ENCODE assay signal across 19 cellular contexts in genomic region chr14:57401501-57401900, GRCh38. TPM values are rescaled to one million over a fixed set of nuclear protein-coding genes. Genes with fewer than 3 reads are reported as not detected.
A peak's percentile ranks its signal among the peaks of the same experiment; 100 is the strongest.
DNase-seq lines count a peak whose midpoint lies in the region; ATAC-seq, FAIRE-seq and TF ChIP-seq lines count a peak whose summit lies in the region.
"Had no signal": no experiment of that assay in that cellular context is flagged by ENCODE, and none has a peak within 500 bp of the region (broad histone marks: within the 10 kb centered on the region; RNA-seq: fewer than 3 reads in every experiment).

No MANE protein-coding gene starts in this region.

- 27 to 38% (median 37%) methylated on average over 2 of the region's 2 CpGs for WGBS in psoas muscle, 3 donors

- H3K79me2 ChIP-seq in ACC112 (ENCODE audit: control insufficient read depth, insufficient read depth, low read length, unreplicated experiment) = peaks cover 37% of the 10 kb centered on the region

- H3K4me3 ChIP-seq in ACC112 (ENCODE audit: low read depth, low read length) (peak overlapping the region; percentile 31; the same call in 1 of the 2 replicates), adipocyte (ENCODE audit: low read length) (peak overlapping the region; percentile 12), psoas muscle (no peak overlapping the region)
- H3K4me3 ChIP-seq: BLaER1, PC-9 had no signal

- intact Hi-C loops in psoas muscle (cut with DNase I) = no loop called here

- FAIRE-seq in HTR-8/SVneo (lab: Jason Lieb, UNC) = peak; percentile 91
- FAIRE-seq: A204.1, H1 had no signal

- no peak overlapping the region for H2AFZ ChIP-seq in ACC112 (ENCODE audit: low read length, unreplicated experiment)
- H2AFZ ChIP-seq: PC-9 had no signal

- H3K27me3 ChIP-seq in ACC112 (ENCODE audit: insufficient read depth, low read length) (no peaks in the 10 kb centered on the region), adipocyte (replicated peaks; ENCODE audit: control insufficient read depth, insufficient read depth, low read length) (no peaks in the 10 kb centered on the region), psoas muscle (ENCODE audit: insufficient read depth in 3 of 3, low read length in 2 of 3) (no peaks in the 10 kb centered on the region)
- H3K27me3 ChIP-seq: BLaER1 had no signal

- H3K9me3 ChIP-seq in adipocyte (ENCODE audit: control insufficient read depth, low read length) (no peaks in the 10 kb centered on the region), psoas muscle (no peaks in the 10 kb centered on the region)
- H3K9me3 ChIP-seq: BLaER1 had no signal

- DNase-seq in HTR-8/SVneo (ENCODE audit: insufficient read length, low spot score) = no peak
- DNase-seq in adipocyte (ENCODE audit: low read depth) = no peak
- DNase-seq in psoas muscle = no peak
- no peak for DNase-seq in NK-92 (lab: John Stamatoyannopoulos, UW; ENCODE audit: unreplicated experiment)
- no peak for DNase-seq in COLO668 (lab: John Stamatoyannopoulos, UW; ENCODE audit: unreplicated experiment)
- DNase-seq in NCI-H524 (lab: John Stamatoyannopoulos, UW) = no peak
- DNase-seq: CD8-positive, alpha-beta memory T cell; DMS79 treated with DMSO at 0.1 percent for 48 hours; KBM-7; MV-4-11; NCI-H1694 treated with DMSO at 0.1 percent for 48 hours; NCI-H510A; NCI-H82; PC-9 had no signal

- H3K4me1 ChIP-seq in ACC112 (ENCODE audit: control insufficient read depth, insufficient read depth, low read length, unreplicated experiment) (peaks cover 22% of the 10 kb centered on the region), adipocyte (ENCODE audit: control insufficient read depth, insufficient read depth, low read length) (peaks cover 21% of the 10 kb centered on the region), psoas muscle (peaks cover 39% of the 10 kb centered on the region)
- H3K4me1 ChIP-seq: BLaER1 had no signal

- H3K36me3 ChIP-seq in ACC112 (ENCODE audit: insufficient read depth, low read length) (peaks cover 21% of the 10 kb centered on the region), adipocyte (ENCODE audit: control insufficient read depth, insufficient read depth, low read length, severe bottlenecking) (peaks cover 37% of the 10 kb centered on the region), psoas muscle (ENCODE audit: insufficient read depth in 1 of 2, low read depth in 1 of 2) (peaks cover 0 to 34% of the 10 kb centered on the region in 2 donors)

- TF ChIP-seq CTCF in psoas muscle (IDR thresholded peaks at IDR 0.05) = no peak

- ATAC-seq in psoas muscle = peak in 3 of 4 donors; percentile 37 to 73 (median 66)

- H3K27ac ChIP-seq in ACC112 (ENCODE audit: low read depth, low read length) (peak overlapping the region; percentile 81), psoas muscle (no peak overlapping the region)
- H3K27ac ChIP-seq: BLaER1, PC-9, RWPE1 had no signal

- no peak overlapping the region for H3K9ac ChIP-seq in adipocyte (ENCODE audit: low read length)
- H3K9ac ChIP-seq: BLaER1 had no signal

RNA-seq across cellular contexts. Expression of gene NAA30, which starts 11.1 kb away (rescaled TPM):
- total RNA-seq in psoas muscle = 10 to 100 TPM; 33.0 to 47.7 (median 41.3) TPM
- polyA plus RNA-seq in psoas muscle = 10 to 100 TPM; 15.9 to 40.1 (median 18.9) TPM
